Comparison of ENCODE assay signal across 18 cellular contexts in genomic region chr4:2848449-2848848, GRCh38. TPM values are rescaled to one million over a fixed set of nuclear protein-coding genes. Genes with fewer than 3 reads are reported as not detected.
DNase-seq lines count a peak whose midpoint lies in the region; ATAC-seq and TF ChIP-seq lines count a peak whose summit lies in the region.
"Had no signal": no experiment of that assay in that cellular context is flagged by ENCODE, and none has a peak within 500 bp of the region (broad histone marks: within the 10 kb centered on the region; RNA-seq: fewer than 3 reads in every experiment).

No MANE protein-coding gene starts in this region.

- no peaks in the 10 kb centered on the region for H3K9me3 ChIP-seq in CD4-positive, CD25-positive, alpha-beta regulatory T cell (ENCODE audit: control insufficient read depth in 2 of 2, low read length in 2 of 2)
- no peaks in the 10 kb centered on the region for H3K9me3 ChIP-seq in naive thymus-derived CD4-positive, alpha-beta T cell (ENCODE audit: control insufficient read depth in 2 of 3, low read length in 3 of 3)
- H3K9me3 ChIP-seq in endodermal cell (ENCODE audit: control insufficient read depth, low read length) (no peaks in the 10 kb centered on the region), right cardiac atrium (ENCODE audit: control insufficient read depth, low read length) (no peaks in the 10 kb centered on the region)
- H3K9me3 ChIP-seq: Peyer's patch, thyroid gland had no signal

- CTCF ChIA-PET in naive thymus-derived CD4-positive, alpha-beta T cell (lab: Charles Lee), result interaction anchor here (0.6 to 1.0 kb wide), 2 partner anchors 31 to 57 kb away, joined by 3 to 7 read pairs; no protein-coding TSS in a partner anchor

- peak overlapping the region; percentile 27 to 91 (median 38) for H3K27ac Mint-ChIP-seq in CD4-positive, CD25-positive, alpha-beta regulatory T cell
- H3K27ac Mint-ChIP-seq in chondrocyte (ENCODE audit: unreplicated experiment) (peak overlapping the region; percentile 76), endodermal cell (no peak overlapping the region)
- peak overlapping the region in 6 of 9 donors; percentile 32 to 86 (median 46) for H3K27ac Mint-ChIP-seq in naive thymus-derived CD4-positive, alpha-beta T cell

- intact Hi-C loops in naive thymus-derived CD4-positive, alpha-beta T cell (cut with micrococcal nuclease), result loop anchor here in 1 of 2 donors (10.0 kb wide), 1 partner anchor 226 kb away; the partner anchor contains the start of genes HTT and HTT-AS
- intact Hi-C loops in right cardiac atrium (cut with DNase I), result loop anchor here in 2 of 4 donors (10.0 kb wide), 2 partner anchors 76 to 84 kb away; no protein-coding TSS in a partner anchor

- H3K36me3 ChIP-seq in CD4-positive, CD25-positive, alpha-beta regulatory T cell (ENCODE audit: control insufficient read depth, insufficient read depth, low read length), result no peaks in the 10 kb centered on the region
- peaks cover 0 to under 1% (median 0%) of the 10 kb centered on the region in 3 experiments for H3K36me3 ChIP-seq in naive thymus-derived CD4-positive, alpha-beta T cell (ENCODE audit: control insufficient read depth in 2 of 3, insufficient read depth in 3 of 3, low read length in 3 of 3)
- H3K36me3 ChIP-seq in endodermal cell (ENCODE audit: control insufficient read depth, insufficient read depth, low read length), result peaks cover 6% of the 10 kb centered on the region
- H3K36me3 ChIP-seq: thyroid gland had no signal

- H3K27ac ChIP-seq in CD4-positive, CD25-positive, alpha-beta regulatory T cell (ENCODE audit: insufficient read depth, low read length, poor library complexity, severe bottlenecking), result peak overlapping the region; percentile 33
- peak overlapping the region; percentile 32 for H3K27ac ChIP-seq in naive thymus-derived CD4-positive, alpha-beta T cell (ENCODE audit: low read depth, low read length)
- H3K27ac ChIP-seq in endodermal cell (ENCODE audit: low read depth, low read length) (no peak overlapping the region), right cardiac atrium (ENCODE audit: low read length) (no peak overlapping the region)
- H3K27ac ChIP-seq: thyroid gland had no signal

- no peak for DNase-seq in CD4-positive, CD25-positive, alpha-beta regulatory T cell
- peak; percentile 26 for DNase-seq in HT1080 (ENCODE audit: low read depth)
- DNase-seq in chondrocyte (ENCODE audit: low spot score), result no peak
- no peak for DNase-seq in naive thymus-derived CD4-positive, alpha-beta T cell
- DNase-seq in endodermal cell, result no peak
- DNase-seq in right cardiac atrium, result no peak
- no peak for DNase-seq in stimulated activated CD8-positive, alpha-beta memory T cell treated with anti-CD3 and anti-CD28 coated beads, Interleukin-4, amount 100 ng/mL, for 48 hours
- DNase-seq in NCI-H748 (lab: John Stamatoyannopoulos, UW; ENCODE audit: unreplicated experiment), result no peak
- DNase-seq: activated CD4-positive, alpha-beta T cell treated with anti-CD3 and anti-CD28 coated beads, Interleukin-2, amount 50 U/mL, for 1 hour; AML-193; glutamatergic neuron; H7; midbrain; NCI-H1436 treated with DMSO at 0.1 percent for 48 hours; NCI-H524 treated with DMSO at 0.1 percent for 48 hours; occipital lobe; Peyer's patch; thyroid gland had no signal

- POLR2A ChIA-PET in naive thymus-derived CD4-positive, alpha-beta T cell (lab: Charles Lee), result interaction anchor here (0.6 to 1.7 kb wide), 3 partner anchors 13 to 118 kb away, joined by 3 to 5 read pairs (median 3); no protein-coding TSS in a partner anchor

- H3K9ac ChIP-seq in endodermal cell (ENCODE audit: extremely low read depth, low read length, poor library complexity, severe bottlenecking), result no peak overlapping the region

- H3K9me3 Mint-ChIP-seq in CD4-positive, CD25-positive, alpha-beta regulatory T cell, result no peaks in the 10 kb centered on the region
- H3K9me3 Mint-ChIP-seq in chondrocyte (ENCODE audit: low read depth) (no peaks in the 10 kb centered on the region), endodermal cell (no peaks in the 10 kb centered on the region)
- H3K9me3 Mint-ChIP-seq in naive thymus-derived CD4-positive, alpha-beta T cell, result peaks cover 0 to 5% (median 0%) of the 10 kb centered on the region in 11 donors

- peak overlapping the region in 1 of 4 donors; percentile 73 for H3K4me3 Mint-ChIP-seq in CD4-positive, CD25-positive, alpha-beta regulatory T cell
- H3K4me3 Mint-ChIP-seq in chondrocyte (ENCODE audit: unreplicated experiment) (no peak overlapping the region), endodermal cell (no peak overlapping the region)
- peak overlapping the region in 1 of 10 donors; percentile 57 for H3K4me3 Mint-ChIP-seq in naive thymus-derived CD4-positive, alpha-beta T cell

- TF ChIP-seq CTCF in chondrocyte (IDR thresholded peaks at IDR 0.05) (no peak), endodermal cell (conservative IDR thresholded peaks at IDR 0.05) (no peak)

- 89 to 91% methylated on average over 2 of the region's 2 CpGs for WGBS in endodermal cell (ENCODE audit: insufficient coverage in 1 of 2, insufficient read length in 1 of 2), 2 experiments
- WGBS in right cardiac atrium, result 84% methylated on average over 2 of the region's 2 CpGs

- ATAC-seq in CD4-positive, CD25-positive, alpha-beta regulatory T cell (ENCODE audit: low read depth in 2 of 2), result no peak
- ATAC-seq in naive thymus-derived CD4-positive, alpha-beta T cell, result no peak
- no peak for ATAC-seq in right cardiac atrium

- H3K4me1 Mint-ChIP-seq in CD4-positive, CD25-positive, alpha-beta regulatory T cell, result peaks cover 47 to 82% (median 59%) of the 10 kb centered on the region in 4 donors
- H3K4me1 Mint-ChIP-seq in chondrocyte (ENCODE audit: low read depth), result peaks cover 68% of the 10 kb centered on the region
- peaks cover 53 to 83% (median 68%) of the 10 kb centered on the region in 7 donors for H3K4me1 Mint-ChIP-seq in naive thymus-derived CD4-positive, alpha-beta T cell
- H3K4me1 Mint-ChIP-seq in endodermal cell, result peaks cover 39% of the 10 kb centered on the region

- peaks cover 7% of the 10 kb centered on the region for H3K27me3 Mint-ChIP-seq in CD4-positive, CD25-positive, alpha-beta regulatory T cell
- H3K27me3 Mint-ChIP-seq in chondrocyte (ENCODE audit: low read depth) (no peaks in the 10 kb centered on the region), endodermal cell (ENCODE audit: insufficient read depth) (no peaks in the 10 kb centered on the region)
- H3K27me3 Mint-ChIP-seq in naive thymus-derived CD4-positive, alpha-beta T cell, result no peaks in the 10 kb centered on the region

- H3K4me1 ChIP-seq in CD4-positive, CD25-positive, alpha-beta regulatory T cell (ENCODE audit: control insufficient read depth, insufficient read depth, low read length, poor library complexity, severe bottlenecking), result peaks cover 61% of the 10 kb centered on the region
- peaks cover 43 to 49% of the 10 kb centered on the region in 2 donors for H3K4me1 ChIP-seq in naive thymus-derived CD4-positive, alpha-beta T cell (ENCODE audit: control insufficient read depth in 2 of 2, insufficient read depth in 2 of 2, low read length in 2 of 2)
- peaks cover 7% of the 10 kb centered on the region for H3K4me1 ChIP-seq in endodermal cell (ENCODE audit: control insufficient read depth, insufficient read depth, low read length)
- peaks cover 5% of the 10 kb centered on the region for H3K4me1 ChIP-seq in right cardiac atrium (ENCODE audit: control insufficient read depth, insufficient read depth, low read length)

- no peak overlapping the region for H3K4me3 ChIP-seq in CD4-positive, CD25-positive, alpha-beta regulatory T cell (ENCODE audit: low read depth, low read length)
- no peak overlapping the region for H3K4me3 ChIP-seq in naive thymus-derived CD4-positive, alpha-beta T cell (ENCODE audit: low read length)
- no peak overlapping the region for H3K4me3 ChIP-seq in endodermal cell (ENCODE audit: low read length)
- no peak overlapping the region for H3K4me3 ChIP-seq in right cardiac atrium (ENCODE audit: low read length)
- H3K4me3 ChIP-seq: Peyer's patch, thyroid gland had no signal

- H3K27me3 ChIP-seq in CD4-positive, CD25-positive, alpha-beta regulatory T cell (ENCODE audit: control insufficient read depth, insufficient read depth, low read length), result no peaks in the 10 kb centered on the region
- no peaks in the 10 kb centered on the region for H3K27me3 ChIP-seq in naive thymus-derived CD4-positive, alpha-beta T cell (ENCODE audit: control insufficient read depth in 2 of 2, insufficient read depth in 2 of 2, low read length in 2 of 2)
- H3K27me3 ChIP-seq in endodermal cell (ENCODE audit: control insufficient read depth, insufficient read depth, low read length, poor library complexity, severe bottlenecking), result no peaks in the 10 kb centered on the region
- H3K27me3 ChIP-seq in right cardiac atrium (ENCODE audit: control insufficient read depth, insufficient read depth), result no peaks in the 10 kb centered on the region
- H3K27me3 ChIP-seq: Peyer's patch, thyroid gland had no signal

- no peaks in the 10 kb centered on the region for H3K36me3 Mint-ChIP-seq in CD4-positive, CD25-positive, alpha-beta regulatory T cell
- no peaks in the 10 kb centered on the region for H3K36me3 Mint-ChIP-seq in chondrocyte (ENCODE audit: low read depth)
- peaks cover 0 to 5% (median 0%) of the 10 kb centered on the region in 5 donors for H3K36me3 Mint-ChIP-seq in naive thymus-derived CD4-positive, alpha-beta T cell
- peaks cover under 1% of the 10 kb centered on the region for H3K36me3 Mint-ChIP-seq in endodermal cell (ENCODE audit: low read depth)

RNA-seq across cellular contexts. Expression of gene ADD1, which starts 4.8 kb away (rescaled TPM):
- total RNA-seq in CD4-positive, CD25-positive, alpha-beta regulatory T cell, result 242 TPM
- polyA plus RNA-seq in CD4-positive, CD25-positive, alpha-beta regulatory T cell, result 100 to 1,000 TPM; 142 to 151 (median 145) TPM
- total RNA-seq in HT1080 (2014; rRNA removed; shearing (Covaris generic)), result 102 and 129 TPM in 2 replicates
- 66.5 and 81.5 TPM in 2 replicates for polyA plus RNA-seq in HT1080 (2015; cell fraction: cytosol; rRNA removed)
- 107 and 115 TPM in 2 replicates for polyA plus RNA-seq in HT1080 (2015; cell fraction: nucleus; rRNA removed)
- total RNA-seq in chondrocyte, result 240 to 269 TPM (median 256 TPM) in 3 replicates
- total RNA-seq in naive thymus-derived CD4-positive, alpha-beta T cell, result 100 to 1,000 TPM; 211 to 300 (median 282) TPM
- 100 to 1,000 TPM; 152 to 164 TPM for polyA plus RNA-seq in naive thymus-derived CD4-positive, alpha-beta T cell
- total RNA-seq in endodermal cell, result 100 to 1,000 TPM; 231 to 257 TPM
- polyA plus RNA-seq in endodermal cell (2013, experiment 1 of 2), result 244 TPM
- polyA plus RNA-seq in endodermal cell (2013, experiment 2 of 2), result 230 TPM
- total RNA-seq in right cardiac atrium, result 100 to 1,000 TPM; 215 to 256 (median 236) TPM
- polyA plus RNA-seq in right cardiac atrium, result 207 TPM

RNA-seq across cellular contexts. Expression of gene SH3BP2, which starts 55.6 kb away (rescaled TPM):
- 61.7 TPM for total RNA-seq in CD4-positive, CD25-positive, alpha-beta regulatory T cell
- 1 to 10 TPM; 7.6 to 8.6 (median 8.4) TPM for polyA plus RNA-seq in CD4-positive, CD25-positive, alpha-beta regulatory T cell
- total RNA-seq in HT1080 (2014; rRNA removed; shearing (Covaris generic)), result 25.3 and 35.1 TPM in 2 replicates
- polyA plus RNA-seq in HT1080 (2015; cell fraction: cytosol; rRNA removed), result 13.9 and 14.8 TPM in 2 replicates
- polyA plus RNA-seq in HT1080 (2015; cell fraction: nucleus; rRNA removed), result 64.3 and 75.6 TPM in 2 replicates
- total RNA-seq in chondrocyte (50.1 to 63.1 TPM (median 59.8 TPM) in 3 replicates), endodermal cell (10 to 100 TPM; 40.5 to 43.8 TPM), right cardiac atrium (10 to 100 TPM; 20.5 to 28.8 (median 26.3) TPM)
- 100 to 1,000 TPM in 1 of 5 experiments, 10 to 100 TPM in 4; 22.7 to 269 (median 59.6) TPM for total RNA-seq in naive thymus-derived CD4-positive, alpha-beta T cell
- polyA plus RNA-seq in naive thymus-derived CD4-positive, alpha-beta T cell, result 10 to 100 TPM in 1 of 2 donors, 1 to 10 TPM in 1; 5.9 to 11.3 TPM
- polyA plus RNA-seq in endodermal cell (2013, experiment 1 of 2), result 28.2 TPM
- 21.3 TPM for polyA plus RNA-seq in endodermal cell (2013, experiment 2 of 2)
- polyA plus RNA-seq in right cardiac atrium, result 21.7 TPM

Comparison
In these comparisons a context has a peak if more than half of its experiments do, and no peak if none do; other contexts are left out.
1. H3K27ac ChIP-seq: peak in CD4-positive, CD25-positive, alpha-beta regulatory T cell (single experiment) and naive thymus-derived CD4-positive, alpha-beta T cell (single experiment); none in endodermal cell (single experiment) and right cardiac atrium (single experiment).